ENCODE assay signal across 27 cellular contexts in genomic region chr9:8652282-8652681, GRCh38.
A peak's percentile ranks its signal among the peaks of the same experiment; 100 is the strongest.
DNase-seq lines count a peak whose midpoint lies in the region; ATAC-seq lines count a peak whose summit lies in the region.
"Had no signal": no experiment of that assay in that cellular context is flagged by ENCODE, and none has a peak within 500 bp of the region (broad histone marks: within the 10 kb centered on the region; RNA-seq: fewer than 3 reads in every experiment).

No MANE protein-coding gene starts in this region.

- peak overlapping the region; percentile 21 for H2AFZ ChIP-seq in neuron (ENCODE audit: low read depth, low read length)

- no peaks in the 10 kb centered on the region for H3K9me3 ChIP-seq in neuron (ENCODE audit: low read length)
- H3K9me3 ChIP-seq: breast epithelium, Peyer's patch, psoas muscle, transverse colon had no signal

- peak; percentile 62 for DNase-seq in COR-L47 (lab: John Stamatoyannopoulos, UW)
- peak; percentile 24 for DNase-seq in NCI-H1105 treated with DMSO at 0.1 percent for 48 hours (lab: John Stamatoyannopoulos, UW)
- peak in 3 of 61 donors; percentile 5 to 94 (median 20) for DNase-seq in caudate nucleus (lab: John Stamatoyannopoulos, UW)
- DNase-seq in OCI-M2 (lab: John Stamatoyannopoulos, UW; ENCODE audit: unreplicated experiment): no peak
- DNase-seq: activated CD4-positive, alpha-beta T cell treated with anti-CD3 and anti-CD28 coated beads, Interleukin-2, amount 50 U/mL, for 1 hour; activated naive CD4-positive, alpha-beta T cell treated with anti-CD3 and anti-CD28 coated beads for 36 hours; adrenal gland; cortex of kidney; DMS53; foreskin fibroblast; H9; left cardiac atrium; NCI-H510A treated with DMSO at 0.1 percent for 48 hours; Peyer's patch; psoas muscle; SIG-M5; stimulated activated CD8-positive, alpha-beta memory T cell treated with anti-CD3 and anti-CD28 coated beads, Interleukin-4, amount 100 ng/mL, for 48 hours; stimulated activated naive CD8-positive, alpha-beta T cell treated with anti-CD3 and anti-CD28 coated beads, Interleukin-15, amount 100 ng/mL, for 72 hours; transverse colon had no signal

- peaks cover 22% of the 10 kb centered on the region for H3K4me1 ChIP-seq in neuron (ENCODE audit: insufficient read depth, low read length)
- H3K4me1 ChIP-seq: adrenal gland, breast epithelium, Peyer's patch, psoas muscle, transverse colon had no signal

- peak overlapping the region; percentile 25 for H3K4me3 ChIP-seq in neuron (ENCODE audit: low read length)
- H3K4me3 ChIP-seq: adrenal gland, BLaER1, breast epithelium, K562, Peyer's patch, psoas muscle, skin epidermis, transverse colon had no signal

- no peaks in the 10 kb centered on the region for H3K36me3 ChIP-seq in neuron (ENCODE audit: insufficient read depth, low read length)
- H3K36me3 ChIP-seq: adrenal gland, BLaER1, breast epithelium, Peyer's patch, transverse colon had no signal

- H3K27me3 ChIP-seq in neuron (ENCODE audit: insufficient read depth, low read length): no peaks in the 10 kb centered on the region
- H3K27me3 ChIP-seq: adrenal gland, BLaER1, breast epithelium, Peyer's patch, transverse colon had no signal

- ATAC-seq in HG03280 (IDR thresholded peaks at IDR 0.05; ENCODE audit: unreplicated experiment) (no peak), GM18870 (IDR thresholded peaks at IDR 0.05; ENCODE audit: unreplicated experiment) (no peak)
- ATAC-seq: esophagus mucosa; K562; stimulated activated naive CD8-positive, alpha-beta T cell treated with anti-CD3 and anti-CD28 coated beads, Interleukin-15, amount 100 ng/mL, for 72 hours had no signal

- peak overlapping the region; percentile 42 for H3K27ac ChIP-seq in caudate nucleus (ENCODE audit: low read depth, low read length)
- H3K27ac ChIP-seq: adrenal gland, BLaER1, breast epithelium, Peyer's patch, psoas muscle, skin epidermis, transverse colon had no signal
